In the genomic region with DNA sequence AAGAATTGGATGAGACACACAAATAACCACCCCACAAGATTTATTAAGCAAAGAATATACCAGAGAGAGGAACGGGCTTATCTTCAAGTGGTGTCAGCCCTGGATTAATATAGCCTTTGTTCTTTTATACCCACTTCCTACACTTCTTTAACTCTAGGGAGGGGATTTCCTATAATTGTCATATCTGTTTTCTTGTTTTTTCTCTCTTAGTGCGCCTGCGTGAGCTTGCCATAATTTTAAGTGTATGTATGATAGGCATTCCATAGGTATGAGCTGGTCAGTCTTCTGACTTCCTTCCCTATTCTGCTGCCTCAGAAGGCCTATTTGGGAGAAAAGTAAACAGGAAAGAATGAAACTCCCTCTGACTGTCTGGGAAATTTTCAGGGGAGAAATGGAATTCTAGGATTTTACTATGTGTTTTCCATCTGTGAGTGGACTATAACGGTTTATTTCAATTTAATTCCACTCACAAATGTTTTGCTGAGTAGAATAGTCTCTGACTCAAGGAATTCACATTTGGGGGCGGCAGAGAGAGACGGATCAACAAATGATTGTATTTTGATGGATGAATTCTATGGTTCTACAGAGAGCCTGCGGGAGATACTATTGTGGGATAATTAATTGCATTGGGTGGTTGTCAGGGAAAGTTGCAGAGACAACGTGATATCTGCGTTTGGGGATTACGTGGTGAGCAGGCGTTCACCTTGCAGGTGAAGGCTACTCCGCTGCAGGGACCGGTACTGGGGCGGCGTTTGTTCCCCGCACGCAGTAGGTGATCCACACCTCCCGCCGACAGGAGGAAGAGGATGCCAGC, we compare ENCODE assay signal across 8 cellular contexts. TPM values are rescaled to one million over a fixed set of nuclear protein-coding genes. Genes with fewer than 3 reads are reported as not detected.
A peak's percentile ranks its signal among the peaks of the same experiment; 100 is the strongest.
DNase-seq lines count a peak whose midpoint lies in the region; ATAC-seq and TF ChIP-seq lines count a peak whose summit lies in the region.

No MANE protein-coding gene starts in this region.

- ATAC-seq in HG03378 (IDR thresholded peaks at IDR 0.05; ENCODE audit: unreplicated experiment) (peak; percentile 31), lung (ENCODE audit: insufficient read depth, low FRiP score) (no peak), GM21737 (IDR thresholded peaks at IDR 0.05; ENCODE audit: unreplicated experiment) (no peak)
- ATAC-seq in stimulated activated naive B cell treated with anti-CD40 and anti-IgM and Interleukin-4, amounts not matched to agents 10 μg/mL and 1 μg/mL and 100 μg/mL, for 72 hours (replicated peaks) = peak; percentile 43 to 50

- 1% methylated on average over 19 of the region's 19 CpGs for WGBS in lung, 2 donors

- H3K9me3 Mint-ChIP-seq in T-helper 2 cell treated with Interferon-gamma antibody and Interleukin-4, amounts not matched to agents 5 μg/mL and 100 μg/mL, for 36 hours = peaks cover 4% of the 10 kb centered on the region
- peaks cover 0 to 2% of the 10 kb centered on the region in 2 donors for H3K9me3 Mint-ChIP-seq in stimulated activated naive B cell treated with anti-CD40 and anti-IgM and Interleukin-4, amounts not matched to agents 10 μg/mL and 1 μg/mL and 100 μg/mL, for 72 hours

- H3K36me3 ChIP-seq in lung (ENCODE audit: control insufficient read depth in 2 of 2, insufficient read depth in 2 of 2, low read length in 2 of 2) = no peaks in the 10 kb centered on the region

- peaks cover 40% of the 10 kb centered on the region for H3K4me1 Mint-ChIP-seq in T-helper 2 cell treated with Interferon-gamma antibody and Interleukin-4, amounts not matched to agents 5 μg/mL and 100 μg/mL, for 36 hours (ENCODE audit: low read depth)
- H3K4me1 Mint-ChIP-seq in stimulated activated naive B cell treated with anti-CD40 and anti-IgM and Interleukin-4, amounts not matched to agents 10 μg/mL and 1 μg/mL and 100 μg/mL, for 72 hours = peaks cover 30 to 51% of the 10 kb centered on the region in 2 donors

- H3K27ac Mint-ChIP-seq in T-helper 2 cell treated with Interferon-gamma antibody and Interleukin-4, amounts not matched to agents 5 μg/mL and 100 μg/mL, for 36 hours = peak overlapping the region; percentile 86
- peak overlapping the region; percentile 98 for H3K27ac Mint-ChIP-seq in stimulated activated naive B cell treated with anti-CD40 and anti-IgM and Interleukin-4, amounts not matched to agents 10 μg/mL and 1 μg/mL and 100 μg/mL, for 72 hours

- H3K4me3 ChIP-seq in choroid plexus epithelial cell (ENCODE audit: low read depth, low read length) (peak overlapping the region; percentile 80), lung (peak overlapping the region; percentile 77)

- H3K4me1 ChIP-seq in lung (ENCODE audit: control insufficient read depth in 2 of 2, insufficient read depth in 2 of 2, low read length in 2 of 2) = peaks cover 0 to 6% of the 10 kb centered on the region in 2 donors

- H3K27me3 ChIP-seq in lung (ENCODE audit: control insufficient read depth, insufficient read depth) = no peaks in the 10 kb centered on the region

- H3K27me3 Mint-ChIP-seq in T-helper 2 cell treated with Interferon-gamma antibody and Interleukin-4, amounts not matched to agents 5 μg/mL and 100 μg/mL, for 36 hours (ENCODE audit: low read depth) = no peaks in the 10 kb centered on the region
- H3K27me3 Mint-ChIP-seq in stimulated activated naive B cell treated with anti-CD40 and anti-IgM and Interleukin-4, amounts not matched to agents 10 μg/mL and 1 μg/mL and 100 μg/mL, for 72 hours = no peaks in the 10 kb centered on the region

- peak; percentile 22 to 31 for DNase-seq in activated CD4-positive, alpha-beta T cell treated with anti-CD3 and anti-CD28 coated beads for 24 hours (ENCODE audit: low read depth in 2 of 2)
- DNase-seq in activated CD4-positive, alpha-beta T cell treated with anti-CD3 and anti-CD28 coated beads for 1 hour = no peak
- DNase-seq in T-helper 2 cell treated with Interferon-gamma antibody and Interleukin-4, amounts not matched to agents 5 μg/mL and 100 μg/mL, for 36 hours (ENCODE audit: low spot score) = peak; percentile 56
- peak; percentile 96 for DNase-seq in choroid plexus epithelial cell (ENCODE audit: low read depth)
- DNase-seq in lung (ENCODE audit: low spot score) = no peak
- peak; percentile 36 for DNase-seq in stimulated activated naive B cell treated with anti-CD40 and anti-IgM and Interleukin-4, amounts not matched to agents 10 μg/mL and 1 μg/mL and 100 μg/mL, for 72 hours

- H3K27ac ChIP-seq in lung (ENCODE audit: low read depth in 1 of 2, low read length in 1 of 2) = peak overlapping the region; percentile 96 to 97

- TF ChIP-seq CTCF in choroid plexus epithelial cell (conservative IDR thresholded peaks at IDR 0.05; ENCODE audit: low read depth, low read length) (no peak), lung (IDR thresholded peaks at IDR 0.05; ENCODE audit: control extremely low read depth, extremely low read depth) (no peak)

- peak overlapping the region; percentile 85 for H3K4me3 Mint-ChIP-seq in T-helper 2 cell treated with Interferon-gamma antibody and Interleukin-4, amounts not matched to agents 5 μg/mL and 100 μg/mL, for 36 hours
- H3K4me3 Mint-ChIP-seq in stimulated activated naive B cell treated with anti-CD40 and anti-IgM and Interleukin-4, amounts not matched to agents 10 μg/mL and 1 μg/mL and 100 μg/mL, for 72 hours = peak overlapping the region; percentile 82 to 97

- peaks cover 0 to under 1% of the 10 kb centered on the region in 2 donors for H3K9me3 ChIP-seq in lung (ENCODE audit: control insufficient read depth in 2 of 2, insufficient read depth in 1 of 2, low read length in 1 of 2)

- H3K36me3 Mint-ChIP-seq in T-helper 2 cell treated with Interferon-gamma antibody and Interleukin-4, amounts not matched to agents 5 μg/mL and 100 μg/mL, for 36 hours (ENCODE audit: low read depth) = peaks cover 10% of the 10 kb centered on the region
- H3K36me3 Mint-ChIP-seq in stimulated activated naive B cell treated with anti-CD40 and anti-IgM and Interleukin-4, amounts not matched to agents 10 μg/mL and 1 μg/mL and 100 μg/mL, for 72 hours = peaks cover 6 to 14% of the 10 kb centered on the region in 2 donors

RNA-seq across cellular contexts. Expression of gene CEP135, which starts 0.6 kb away (rescaled TPM):
- 10 to 100 TPM in 1 of 2 donors, 1 to 10 TPM in 1; 6.3 to 23.0 TPM for total RNA-seq in lung
- polyA plus RNA-seq in lung = 1 to 10 TPM; 2.2 to 3.8 TPM

Comparison
In these comparisons a context has a peak if more than half of its experiments do, and no peak if none do; other contexts are left out.
1. DNase-seq: peak in activated CD4-positive, alpha-beta T cell treated with anti-CD3 and anti-CD28 coated beads for 24 hours (2 of 2), T-helper 2 cell treated with Interferon-gamma antibody and Interleukin-4, amounts not matched to agents 5 μg/mL and 100 μg/mL, for 36 hours (single experiment), choroid plexus epithelial cell (single experiment) and stimulated activated naive B cell treated with anti-CD40 and anti-IgM and Interleukin-4, amounts not matched to agents 10 μg/mL and 1 μg/mL and 100 μg/mL, for 72 hours (single experiment); none in activated CD4-positive, alpha-beta T cell treated with anti-CD3 and anti-CD28 coated beads for 1 hour (single experiment) and lung (single experiment).
2. ATAC-seq: peak in HG03378 (single experiment) and stimulated activated naive B cell treated with anti-CD40 and anti-IgM and Interleukin-4, amounts not matched to agents 10 μg/mL and 1 μg/mL and 100 μg/mL, for 72 hours (2 of 2); none in lung (single experiment) and GM21737 (single experiment).